Comparison of ENCODE assay signal across 1 cellular context in genomic region chr3:197257711-197258110, GRCh38.
TF ChIP-seq lines count a peak whose summit lies in the region.

No MANE protein-coding gene starts in this region.

TF ChIP-seq in WTC11, 78 proteins besides CTCF, POLR2A, EP300 and RAD21 (continued from another document):
- TF ChIP-seq ZNF532 (CRISPR knock-in tag; IDR thresholded peaks at IDR 0.05; ENCODE audit: borderline replicate concordance), result no peak
- TF ChIP-seq, protein P1, sequence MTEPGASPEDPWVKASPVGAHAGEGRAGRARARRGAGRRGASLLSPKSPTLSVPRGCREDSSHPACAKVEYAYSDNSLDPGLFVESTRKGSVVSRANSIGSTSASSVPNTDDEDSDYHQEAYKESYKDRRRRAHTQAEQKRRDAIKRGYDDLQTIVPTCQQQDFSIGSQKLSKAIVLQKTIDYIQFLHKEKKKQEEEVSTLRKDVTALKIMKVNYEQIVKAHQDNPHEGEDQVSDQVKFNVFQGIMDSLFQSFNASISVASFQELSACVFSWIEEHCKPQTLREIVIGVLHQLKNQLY (CRISPR knock-in tag; IDR thresholded peaks at IDR 0.05), result no peak
- TF ChIP-seq FOXP4 (CRISPR knock-in tag; IDR thresholded peaks at IDR 0.05), result no peak
- no peak for TF ChIP-seq NR2C2 (CRISPR knock-in tag; IDR thresholded peaks at IDR 0.05)
- TF ChIP-seq ETV6 (CRISPR knock-in tag; IDR thresholded peaks at IDR 0.05), result no peak
- TF ChIP-seq, protein P2, sequence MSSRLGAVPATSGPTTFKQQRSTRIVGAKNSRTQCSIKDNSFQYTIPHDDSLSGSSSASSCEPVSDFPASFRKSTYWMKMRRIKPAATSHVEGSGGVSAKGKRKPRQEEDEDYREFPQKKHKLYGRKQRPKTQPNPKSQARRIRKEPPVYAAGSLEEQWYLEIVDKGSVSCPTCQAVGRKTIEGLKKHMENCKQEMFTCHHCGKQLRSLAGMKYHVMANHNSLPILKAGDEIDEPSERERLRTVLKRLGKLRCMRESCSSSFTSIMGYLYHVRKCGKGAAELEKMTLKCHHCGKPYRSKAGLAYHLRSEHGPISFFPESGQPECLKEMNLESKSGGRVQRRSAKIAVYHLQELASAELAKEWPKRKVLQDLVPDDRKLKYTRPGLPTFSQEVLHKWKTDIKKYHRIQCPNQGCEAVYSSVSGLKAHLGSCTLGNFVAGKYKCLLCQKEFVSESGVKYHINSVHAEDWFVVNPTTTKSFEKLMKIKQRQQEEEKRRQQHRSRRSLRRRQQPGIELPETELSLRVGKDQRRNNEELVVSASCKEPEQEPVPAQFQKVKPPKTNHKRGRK (CRISPR knock-in tag; IDR thresholded peaks at IDR 0.05; ENCODE audit: borderline replicate concordance), result no peak
- no peak for TF ChIP-seq ESRRA (CRISPR knock-in tag; IDR thresholded peaks at IDR 0.05; ENCODE audit: borderline replicate concordance)
